ENCODE assay signal across 8 cellular contexts in genomic region chr11:44043157-44043556, GRCh38. TPM values are rescaled to one million over a fixed set of nuclear protein-coding genes. Genes with fewer than 3 reads are reported as not detected.
"Had no signal": no experiment of that assay in that cellular context is flagged by ENCODE, and none has a peak within 500 bp of the region (broad histone marks: within the 10 kb centered on the region; RNA-seq: fewer than 3 reads in every experiment).

No MANE protein-coding gene starts in this region.

- H3K4me1 Mint-ChIP-seq: IgD-negative memory B cell had no signal

- FAIRE-seq: HepG2, HTR-8/SVneo, K562 had no signal

- H3K36me3 Mint-ChIP-seq: IgD-negative memory B cell had no signal

- H3K4me3 ChIP-seq: K562 had no signal

- ATAC-seq: HepG2, K562 had no signal

- H3K4me3 Mint-ChIP-seq: IgD-negative memory B cell had no signal

- H3K27me3 Mint-ChIP-seq: IgD-negative memory B cell had no signal

- DNase-seq: IMR-90 had no signal

- H3K27ac ChIP-seq: HL-60 had no signal

RNA-seq across cellular contexts. Expression of gene ACCSL, which starts 4.6 kb away (rescaled TPM):
- total RNA-seq: HepG2, HT-29, HT1080, IMR-90, K562 had no signal
- polyA plus RNA-seq: HepG2, IMR-90, K562 had no signal
